ENCODE assay signal across 1 cellular context in the genomic region with DNA sequence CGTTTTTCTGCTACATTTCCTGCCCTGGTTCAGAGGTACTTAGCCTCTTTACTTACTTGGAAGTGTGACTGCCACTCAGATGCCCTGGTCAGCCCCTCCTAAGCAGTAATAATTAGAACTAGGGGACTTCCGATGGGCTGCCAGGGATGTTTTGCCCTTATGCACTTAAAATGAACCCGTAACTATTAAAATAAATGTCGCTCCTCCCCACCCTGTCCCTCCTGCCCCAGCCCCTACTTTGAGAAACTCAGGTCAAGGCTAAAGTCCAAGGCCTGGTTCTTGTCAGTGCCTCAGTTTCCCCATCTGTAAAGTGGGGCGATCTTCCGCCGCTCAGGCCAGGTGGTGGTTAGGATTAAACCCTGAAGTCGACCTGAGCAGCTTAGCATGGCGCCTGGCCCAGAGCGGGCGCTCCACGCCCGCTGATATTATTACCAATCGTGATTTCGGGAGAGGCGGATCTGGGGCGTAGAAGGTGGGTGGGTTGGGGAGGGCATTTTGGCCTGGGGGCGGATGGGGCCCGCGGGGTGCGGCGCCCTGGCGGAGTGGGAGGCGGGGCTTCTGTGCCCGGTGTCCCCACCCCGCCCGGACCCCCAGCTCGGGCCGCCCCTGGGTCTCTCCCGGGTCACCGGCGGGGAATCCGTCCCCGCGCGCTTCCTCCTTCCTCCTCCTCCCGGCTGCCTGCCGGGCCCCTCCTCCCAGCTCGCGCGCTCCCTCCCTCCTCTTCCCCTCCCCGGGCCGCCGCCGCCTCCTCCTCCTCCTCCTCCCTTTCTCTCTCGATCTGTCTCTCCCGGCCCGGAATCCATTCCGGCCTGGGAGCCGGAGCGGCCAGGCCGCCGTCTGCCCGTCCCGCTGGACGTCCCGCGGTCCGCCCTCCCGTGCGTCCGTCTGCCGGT.
TF ChIP-seq lines count a peak whose summit lies in the region.

A gene (plus strand): TSS at position 802 of the 893 bp plus-strand sequence. CDS start 38,014 bp downstream, outside the sequence.

TF ChIP-seq in HepG2, 621 proteins besides CTCF, POLR2A, EP300 and RAD21 (continued from another document and continues in another):
- TF ChIP-seq, protein P1, sequence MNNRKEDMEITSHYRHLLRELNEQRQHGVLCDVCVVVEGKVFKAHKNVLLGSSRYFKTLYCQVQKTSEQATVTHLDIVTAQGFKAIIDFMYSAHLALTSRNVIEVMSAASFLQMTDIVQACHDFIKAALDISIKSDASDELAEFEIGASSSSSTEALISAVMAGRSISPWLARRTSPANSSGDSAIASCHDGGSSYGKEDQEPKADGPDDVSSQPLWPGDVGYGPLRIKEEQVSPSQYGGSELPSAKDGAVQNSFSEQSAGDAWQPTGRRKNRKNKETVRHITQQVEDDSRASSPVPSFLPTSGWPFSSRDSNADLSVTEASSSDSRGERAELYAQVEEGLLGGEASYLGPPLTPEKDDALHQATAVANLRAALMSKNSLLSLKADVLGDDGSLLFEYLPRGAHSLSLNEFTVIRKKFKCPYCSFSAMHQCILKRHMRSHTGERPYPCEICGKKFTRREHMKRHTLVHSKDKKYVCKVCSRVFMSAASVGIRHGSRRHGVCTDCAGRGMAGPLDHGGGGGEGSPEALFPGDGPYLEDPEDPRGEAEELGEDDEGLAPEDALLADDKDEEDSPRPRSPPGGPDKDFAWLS (CRISPR knock-in tag; IDR thresholded peaks at IDR 0.05; ENCODE audit: borderline replicate concordance), result no peak
- TF ChIP-seq THAP11 (CRISPR knock-in tag; IDR thresholded peaks at IDR 0.05) (no peak), KLF13 (CRISPR knock-in tag; IDR thresholded peaks at IDR 0.05) (no peak), ZBTB20 (CRISPR knock-in tag; IDR thresholded peaks at IDR 0.05; ENCODE audit: borderline replicate concordance, low read depth) (no peak), MIER2 (CRISPR knock-in tag; IDR thresholded peaks at IDR 0.05) (no peak), SP1 (IDR thresholded peaks at IDR 0.05) (no peak), SP1 (CRISPR knock-in tag; IDR thresholded peaks at IDR 0.05) (no peak), KDM2A (CRISPR knock-in tag; IDR thresholded peaks at IDR 0.05; ENCODE audit: borderline replicate concordance, low read depth) (peak; percentile 81), ZBTB38 (CRISPR knock-in tag; IDR thresholded peaks at IDR 0.05) (no peak; the same call in none of the 2 replicates), ERF (CRISPR knock-in tag; IDR thresholded peaks at IDR 0.05) (no peak; the same call in 1 of the 2 replicates), ZNF350 (CRISPR knock-in tag; IDR thresholded peaks at IDR 0.05; ENCODE audit: borderline replicate concordance, low read depth) (no peak; the same call in 1 of the 2 replicates), ZNF430 (CRISPR knock-in tag; IDR thresholded peaks at IDR 0.05) (peak; percentile 46; the same call in 1 of the 2 replicates), TAF1 (CRISPR knock-in tag; IDR thresholded peaks at IDR 0.05) (peak; percentile 66), NFKBIZ (CRISPR knock-in tag; IDR thresholded peaks at IDR 0.05) (no peak)
- TF ChIP-seq, protein P2, sequence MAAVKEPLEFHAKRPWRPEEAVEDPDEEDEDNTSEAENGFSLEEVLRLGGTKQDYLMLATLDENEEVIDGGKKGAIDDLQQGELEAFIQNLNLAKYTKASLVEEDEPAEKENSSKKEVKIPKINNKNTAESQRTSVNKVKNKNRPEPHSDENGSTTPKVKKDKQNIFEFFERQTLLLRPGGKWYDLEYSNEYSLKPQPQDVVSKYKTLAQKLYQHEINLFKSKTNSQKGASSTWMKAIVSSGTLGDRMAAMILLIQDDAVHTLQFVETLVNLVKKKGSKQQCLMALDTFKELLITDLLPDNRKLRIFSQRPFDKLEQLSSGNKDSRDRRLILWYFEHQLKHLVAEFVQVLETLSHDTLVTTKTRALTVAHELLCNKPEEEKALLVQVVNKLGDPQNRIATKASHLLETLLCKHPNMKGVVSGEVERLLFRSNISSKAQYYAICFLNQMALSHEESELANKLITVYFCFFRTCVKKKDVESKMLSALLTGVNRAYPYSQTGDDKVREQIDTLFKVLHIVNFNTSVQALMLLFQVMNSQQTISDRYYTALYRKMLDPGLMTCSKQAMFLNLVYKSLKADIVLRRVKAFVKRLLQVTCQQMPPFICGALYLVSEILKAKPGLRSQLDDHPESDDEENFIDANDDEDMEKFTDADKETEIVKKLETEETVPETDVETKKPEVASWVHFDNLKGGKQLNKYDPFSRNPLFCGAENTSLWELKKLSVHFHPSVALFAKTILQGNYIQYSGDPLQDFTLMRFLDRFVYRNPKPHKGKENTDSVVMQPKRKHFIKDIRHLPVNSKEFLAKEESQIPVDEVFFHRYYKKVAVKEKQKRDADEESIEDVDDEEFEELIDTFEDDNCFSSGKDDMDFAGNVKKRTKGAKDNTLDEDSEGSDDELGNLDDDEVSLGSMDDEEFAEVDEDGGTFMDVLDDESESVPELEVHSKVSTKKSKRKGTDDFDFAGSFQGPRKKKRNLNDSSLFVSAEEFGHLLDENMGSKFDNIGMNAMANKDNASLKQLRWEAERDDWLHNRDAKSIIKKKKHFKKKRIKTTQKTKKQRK (IDR thresholded peaks at IDR 0.05; ENCODE audit: low read length), result no peak
- TF ChIP-seq, protein P3, sequence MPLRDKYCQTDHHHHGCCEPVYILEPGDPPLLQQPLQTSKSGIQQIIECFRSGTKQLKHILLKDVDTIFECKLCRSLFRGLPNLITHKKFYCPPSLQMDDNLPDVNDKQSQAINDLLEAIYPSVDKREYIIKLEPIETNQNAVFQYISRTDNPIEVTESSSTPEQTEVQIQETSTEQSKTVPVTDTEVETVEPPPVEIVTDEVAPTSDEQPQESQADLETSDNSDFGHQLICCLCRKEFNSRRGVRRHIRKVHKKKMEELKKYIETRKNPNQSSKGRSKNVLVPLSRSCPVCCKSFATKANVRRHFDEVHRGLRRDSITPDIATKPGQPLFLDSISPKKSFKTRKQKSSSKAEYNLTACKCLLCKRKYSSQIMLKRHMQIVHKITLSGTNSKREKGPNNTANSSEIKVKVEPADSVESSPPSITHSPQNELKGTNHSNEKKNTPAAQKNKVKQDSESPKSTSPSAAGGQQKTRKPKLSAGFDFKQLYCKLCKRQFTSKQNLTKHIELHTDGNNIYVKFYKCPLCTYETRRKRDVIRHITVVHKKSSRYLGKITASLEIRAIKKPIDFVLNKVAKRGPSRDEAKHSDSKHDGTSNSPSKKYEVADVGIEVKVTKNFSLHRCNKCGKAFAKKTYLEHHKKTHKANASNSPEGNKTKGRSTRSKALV (CRISPR knock-in tag; IDR thresholded peaks at IDR 0.05), result no peak
- TF ChIP-seq, protein P4, sequence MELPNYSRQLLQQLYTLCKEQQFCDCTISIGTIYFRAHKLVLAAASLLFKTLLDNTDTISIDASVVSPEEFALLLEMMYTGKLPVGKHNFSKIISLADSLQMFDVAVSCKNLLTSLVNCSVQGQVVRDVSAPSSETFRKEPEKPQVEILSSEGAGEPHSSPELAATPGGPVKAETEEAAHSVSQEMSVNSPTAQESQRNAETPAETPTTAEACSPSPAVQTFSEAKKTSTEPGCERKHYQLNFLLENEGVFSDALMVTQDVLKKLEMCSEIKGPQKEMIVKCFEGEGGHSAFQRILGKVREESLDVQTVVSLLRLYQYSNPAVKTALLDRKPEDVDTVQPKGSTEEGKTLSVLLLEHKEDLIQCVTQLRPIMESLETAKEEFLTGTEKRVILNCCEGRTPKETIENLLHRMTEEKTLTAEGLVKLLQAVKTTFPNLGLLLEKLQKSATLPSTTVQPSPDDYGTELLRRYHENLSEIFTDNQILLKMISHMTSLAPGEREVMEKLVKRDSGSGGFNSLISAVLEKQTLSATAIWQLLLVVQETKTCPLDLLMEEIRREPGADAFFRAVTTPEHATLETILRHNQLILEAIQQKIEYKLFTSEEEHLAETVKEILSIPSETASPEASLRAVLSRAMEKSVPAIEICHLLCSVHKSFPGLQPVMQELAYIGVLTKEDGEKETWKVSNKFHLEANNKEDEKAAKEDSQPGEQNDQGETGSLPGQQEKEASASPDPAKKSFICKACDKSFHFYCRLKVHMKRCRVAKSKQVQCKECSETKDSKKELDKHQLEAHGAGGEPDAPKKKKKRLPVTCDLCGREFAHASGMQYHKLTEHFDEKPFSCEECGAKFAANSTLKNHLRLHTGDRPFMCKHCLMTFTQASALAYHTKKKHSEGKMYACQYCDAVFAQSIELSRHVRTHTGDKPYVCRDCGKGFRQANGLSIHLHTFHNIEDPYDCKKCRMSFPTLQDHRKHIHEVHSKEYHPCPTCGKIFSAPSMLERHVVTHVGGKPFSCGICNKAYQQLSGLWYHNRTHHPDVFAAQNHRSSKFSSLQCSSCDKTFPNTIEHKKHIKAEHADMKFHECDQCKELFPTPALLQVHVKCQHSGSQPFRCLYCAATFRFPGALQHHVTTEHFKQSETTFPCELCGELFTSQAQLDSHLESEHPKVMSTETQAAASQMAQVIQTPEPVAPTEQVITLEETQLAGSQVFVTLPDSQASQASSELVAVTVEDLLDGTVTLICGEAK (IDR thresholded peaks at IDR 0.05), result no peak
- TF ChIP-seq, protein P4 (CRISPR knock-in tag; IDR thresholded peaks at IDR 0.05), result peak; percentile 36; the same call in 1 of the 2 replicates
- TF ChIP-seq, protein P5, sequence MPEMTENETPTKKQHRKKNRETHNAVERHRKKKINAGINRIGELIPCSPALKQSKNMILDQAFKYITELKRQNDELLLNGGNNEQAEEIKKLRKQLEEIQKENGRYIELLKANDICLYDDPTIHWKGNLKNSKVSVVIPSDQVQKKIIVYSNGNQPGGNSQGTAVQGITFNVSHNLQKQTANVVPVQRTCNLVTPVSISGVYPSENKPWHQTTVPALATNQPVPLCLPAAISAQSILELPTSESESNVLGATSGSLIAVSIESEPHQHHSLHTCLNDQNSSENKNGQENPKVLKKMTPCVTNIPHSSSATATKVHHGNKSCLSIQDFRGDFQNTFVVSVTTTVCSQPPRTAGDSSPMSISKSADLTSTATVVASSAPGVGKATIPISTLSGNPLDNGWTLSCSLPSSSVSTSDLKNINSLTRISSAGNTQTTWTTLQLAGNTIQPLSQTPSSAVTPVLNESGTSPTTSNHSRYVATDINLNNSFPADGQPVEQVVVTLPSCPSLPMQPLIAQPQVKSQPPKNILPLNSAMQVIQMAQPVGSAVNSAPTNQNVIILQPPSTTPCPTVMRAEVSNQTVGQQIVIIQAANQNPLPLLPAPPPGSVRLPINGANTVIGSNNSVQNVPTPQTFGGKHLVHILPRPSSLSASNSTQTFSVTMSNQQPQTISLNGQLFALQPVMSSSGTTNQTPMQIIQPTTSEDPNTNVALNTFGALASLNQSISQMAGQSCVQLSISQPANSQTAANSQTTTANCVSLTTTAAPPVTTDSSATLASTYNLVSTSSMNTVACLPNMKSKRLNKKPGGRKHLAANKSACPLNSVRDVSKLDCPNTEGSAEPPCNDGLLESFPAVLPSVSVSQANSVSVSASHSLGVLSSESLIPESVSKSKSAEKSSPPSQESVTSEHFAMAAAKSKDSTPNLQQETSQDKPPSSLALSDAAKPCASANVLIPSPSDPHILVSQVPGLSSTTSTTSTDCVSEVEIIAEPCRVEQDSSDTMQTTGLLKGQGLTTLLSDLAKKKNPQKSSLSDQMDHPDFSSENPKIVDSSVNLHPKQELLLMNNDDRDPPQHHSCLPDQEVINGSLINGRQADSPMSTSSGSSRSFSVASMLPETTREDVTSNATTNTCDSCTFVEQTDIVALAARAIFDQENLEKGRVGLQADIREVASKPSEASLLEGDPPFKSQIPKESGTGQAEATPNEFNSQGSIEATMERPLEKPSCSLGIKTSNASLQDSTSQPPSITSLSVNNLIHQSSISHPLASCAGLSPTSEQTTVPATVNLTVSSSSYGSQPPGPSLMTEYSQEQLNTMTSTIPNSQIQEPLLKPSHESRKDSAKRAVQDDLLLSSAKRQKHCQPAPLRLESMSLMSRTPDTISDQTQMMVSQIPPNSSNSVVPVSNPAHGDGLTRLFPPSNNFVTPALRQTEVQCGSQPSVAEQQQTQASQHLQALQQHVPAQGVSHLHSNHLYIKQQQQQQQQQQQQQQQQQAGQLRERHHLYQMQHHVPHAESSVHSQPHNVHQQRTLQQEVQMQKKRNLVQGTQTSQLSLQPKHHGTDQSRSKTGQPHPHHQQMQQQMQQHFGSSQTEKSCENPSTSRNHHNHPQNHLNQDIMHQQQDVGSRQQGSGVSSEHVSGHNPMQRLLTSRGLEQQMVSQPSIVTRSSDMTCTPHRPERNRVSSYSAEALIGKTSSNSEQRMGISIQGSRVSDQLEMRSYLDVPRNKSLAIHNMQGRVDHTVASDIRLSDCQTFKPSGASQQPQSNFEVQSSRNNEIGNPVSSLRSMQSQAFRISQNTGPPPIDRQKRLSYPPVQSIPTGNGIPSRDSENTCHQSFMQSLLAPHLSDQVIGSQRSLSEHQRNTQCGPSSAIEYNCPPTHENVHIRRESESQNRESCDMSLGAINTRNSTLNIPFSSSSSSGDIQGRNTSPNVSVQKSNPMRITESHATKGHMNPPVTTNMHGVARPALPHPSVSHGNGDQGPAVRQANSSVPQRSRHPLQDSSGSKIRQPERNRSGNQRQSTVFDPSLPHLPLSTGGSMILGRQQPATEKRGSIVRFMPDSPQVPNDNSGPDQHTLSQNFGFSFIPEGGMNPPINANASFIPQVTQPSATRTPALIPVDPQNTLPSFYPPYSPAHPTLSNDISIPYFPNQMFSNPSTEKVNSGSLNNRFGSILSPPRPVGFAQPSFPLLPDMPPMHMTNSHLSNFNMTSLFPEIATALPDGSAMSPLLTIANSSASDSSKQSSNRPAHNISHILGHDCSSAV (CRISPR knock-in tag; IDR thresholded peaks at IDR 0.05; ENCODE audit: borderline replicate concordance), result no peak
